1 cellular context compared by ENCODE assay signal in the genomic region with DNA sequence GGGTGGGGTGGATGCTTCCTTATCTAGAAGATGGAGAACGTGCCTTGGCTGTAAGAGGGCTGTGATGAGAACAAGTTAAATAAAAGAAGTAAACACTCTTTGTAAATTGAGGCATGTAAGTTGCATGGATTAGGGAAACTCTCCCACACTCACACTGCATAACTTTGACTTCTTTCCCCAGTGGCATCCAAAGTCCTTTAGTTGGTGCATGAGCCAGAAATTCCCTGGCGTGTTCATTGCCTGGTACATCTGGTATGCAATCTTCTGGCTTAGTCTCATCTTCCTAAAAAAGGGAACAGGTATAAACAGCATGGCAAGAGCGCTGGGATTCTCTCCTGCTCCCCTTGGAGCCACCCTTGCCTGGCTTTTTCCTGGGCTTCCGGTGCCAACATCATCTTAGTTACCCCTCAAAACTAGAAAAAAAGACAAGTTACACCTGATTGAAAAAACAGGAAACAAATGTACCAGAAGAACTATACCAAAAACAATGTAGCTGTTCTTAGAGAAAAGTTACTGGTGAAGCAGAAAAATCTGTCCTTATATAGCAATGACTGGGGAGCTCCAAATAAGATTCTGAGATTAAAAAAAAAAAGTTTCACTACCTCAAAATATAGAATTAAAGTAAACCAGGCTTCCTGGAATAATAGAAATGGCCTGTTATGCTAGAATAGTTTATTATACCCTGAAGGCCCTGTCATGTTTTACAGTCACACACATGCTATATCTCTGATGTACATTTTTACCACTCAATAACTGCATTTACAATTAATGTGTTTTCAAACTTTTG.
TF ChIP-seq lines count a peak whose summit lies in the region.

No MANE protein-coding gene starts in this region.

TF ChIP-seq in GM12878, 131 proteins besides CTCF, POLR2A, EP300 and RAD21:
- TF ChIP-seq SPI1 (IDR thresholded peaks at IDR 0.05; ENCODE audit: borderline replicate concordance, insufficient read depth, low read depth, low read length) (0 out of 2 replicates have a peak, but pooled peaks have one; percentile 17), NFXL1 (IDR thresholded peaks at IDR 0.05; ENCODE audit: borderline replicate concordance) (no peak)
